In genomic region chr19:11813801-11814706, GRCh38 we compare ENCODE assay signal across 8 cellular contexts. TPM values are rescaled to one million over a fixed set of nuclear protein-coding genes. Genes with fewer than 3 reads are reported as not detected.
A peak's percentile ranks its signal among the peaks of the same experiment; 100 is the strongest.
DNase-seq lines count a peak whose midpoint lies in the region; ATAC-seq lines count a peak whose summit lies in the region.

TSS of gene ZNF440 (plus strand) at chr19:11814273. CDS start at chr19:11814448, 175 bp downstream.

- ATAC-seq in GM18873 (IDR thresholded peaks at IDR 0.05; ENCODE audit: low FRiP score, unreplicated experiment) = peak; percentile 90
- peak; percentile 97 for ATAC-seq in HG03135 (IDR thresholded peaks at IDR 0.05; ENCODE audit: unreplicated experiment)
- peak; percentile 95 for ATAC-seq in left colon

- intact Hi-C loops in left colon (cut with DNase I, micrococcal nuclease) = no loop called here

- peak within 1 kb of the TSS; percentile 85 for H3K27ac ChIP-seq in cingulate gyrus (ENCODE audit: low read depth, low read length)

- DNase-seq in AG08395 (ENCODE audit: low spot score) (peak; percentile 99), NCI-H345 treated with DMSO at 0.1 percent for 48 hours (lab: John Stamatoyannopoulos, UW; ENCODE audit: unreplicated experiment) (peak; percentile 21), left colon (peak; percentile 97 to 98)
- DNase-seq in activated CD4-positive, alpha-beta T cell treated with anti-CD3 and anti-CD28 coated beads for 24 hours (ENCODE audit: low read depth in 2 of 2) = peak; percentile 77 to 83
- peak; percentile 62 to 87 for DNase-seq in stimulated activated CD4-positive, alpha-beta T cell treated with anti-CD3 and anti-CD28 coated beads, Interleukin-1b, Interleukin-23, amount 100 ng/mL, for 4 hours (ENCODE audit: low read depth in 2 of 2)

RNA-seq across cellular contexts. Expression of gene ZNF440, which starts in this region (rescaled TPM):
- 10 to 100 TPM; 32.6 to 40.8 TPM for total RNA-seq in left colon

Comparison
In these comparisons a context has a peak if more than half of its experiments do, and no peak if none do; other contexts are left out.
1. Peak in every context shown above with its lines: DNase-seq, ATAC-seq and H3K27ac ChIP-seq.
2. DNase-seq: peak in every context shown above with its lines; median percentile 99 in AG08395; 98 in left colon; 80 in activated CD4-positive, alpha-beta T cell treated with anti-CD3 and anti-CD28 coated beads for 24 hours; 74 in stimulated activated CD4-positive, alpha-beta T cell treated with anti-CD3 and anti-CD28 coated beads, Interleukin-1b, Interleukin-23, amount 100 ng/mL, for 4 hours; 21 in NCI-H345 treated with DMSO at 0.1 percent for 48 hours.